Comparison of ENCODE assay signal across 10 cellular contexts in the genomic region with DNA sequence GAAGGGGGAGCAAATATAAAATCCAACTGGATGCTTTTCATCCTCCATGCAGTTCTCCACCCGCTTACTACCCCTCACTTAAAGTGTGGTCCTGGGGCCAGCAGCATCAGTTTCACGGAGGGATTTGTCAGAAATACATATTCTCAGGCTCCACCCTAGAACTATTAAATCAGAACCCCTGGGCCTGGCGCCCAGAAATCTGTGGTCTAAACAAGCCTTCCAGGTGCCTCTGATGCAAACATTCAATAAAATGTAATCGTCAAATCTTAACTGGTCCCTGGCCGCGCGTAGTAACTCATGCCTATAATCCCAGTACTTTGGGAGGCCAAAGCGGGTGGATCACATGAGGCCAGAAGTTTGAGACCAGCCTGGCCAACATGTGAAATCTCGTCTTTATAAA. TPM values are rescaled to one million over a fixed set of nuclear protein-coding genes. Genes with fewer than 3 reads are reported as not detected.
DNase-seq lines count a peak whose midpoint lies in the region; ATAC-seq and TF ChIP-seq lines count a peak whose summit lies in the region.
"Had no signal": no experiment of that assay in that cellular context is flagged by ENCODE, and none has a peak within 500 bp of the region (broad histone marks: within the 10 kb centered on the region; RNA-seq: fewer than 3 reads in every experiment).

No MANE protein-coding gene starts in this region.

- DNase-seq in activated CD4-positive, alpha-beta T cell treated with anti-CD3 and anti-CD28 coated beads for 36 hours, result no peak
- DNase-seq in activated CD4-positive, alpha-beta T cell treated with anti-CD3 and anti-CD28 coated beads for 48 hours, result no peak
- DNase-seq in stimulated activated naive B cell treated with anti-CD40 and anti-IgM and Interleukin-4, amounts not matched to agents 10 μg/mL and 1 μg/mL and 100 μg/mL, for 72 hours, result no peak
- DNase-seq in effector CD4-positive, alpha-beta T cell, result no peak
- DNase-seq in SHP77 (lab: John Stamatoyannopoulos, UW), result no peak
- DNase-seq: activated gamma-delta T cell, NCI-H2171 treated with DMSO at 0.1 percent for 48 hours had no signal

- no peak for TF ChIP-seq POLR2A in gastroesophageal sphincter (IDR thresholded peaks at IDR 0.05)

- H3K27ac ChIP-seq in gastroesophageal sphincter, result peak overlapping the region in 3 of 4 donors; percentile 54 to 69 (median 60)

- CTCF ChIA-PET in activated CD4-positive, alpha-beta T cell treated with anti-CD3 and anti-CD28 coated beads for 36 hours (lab: Charles Lee), result interaction anchor here (0.9 to 2.4 kb wide), 5 partner anchors 12 to 241 kb away, joined by 3 to 24 read pairs (median 3); no protein-coding TSS in a partner anchor

- peaks cover 51% of the 10 kb centered on the region for H3K4me1 Mint-ChIP-seq in activated CD4-positive, alpha-beta T cell treated with anti-CD3 and anti-CD28 coated beads for 36 hours
- peaks cover 45% of the 10 kb centered on the region for H3K4me1 Mint-ChIP-seq in activated T-helper 17 cell treated with anti-CD3 and anti-CD28 coated beads, Interleukin-2, amount 50 U/mL, for 72 hours
- peaks cover 31 to 57% of the 10 kb centered on the region in 2 donors for H3K4me1 Mint-ChIP-seq in stimulated activated naive B cell treated with anti-CD40 and anti-IgM and Interleukin-4, amounts not matched to agents 10 μg/mL and 1 μg/mL and 100 μg/mL, for 72 hours

- 83 to 94% methylated on average over 7 to 8 of the region's 9 CpGs for WGBS in gastroesophageal sphincter (ENCODE audit: low coverage in 1 of 2), 2 donors

- no peak for TF ChIP-seq CTCF in gastroesophageal sphincter (IDR thresholded peaks at IDR 0.05)

- no peak overlapping the region for H3K4me3 ChIP-seq in gastroesophageal sphincter

- no peak overlapping the region for H3K4me3 Mint-ChIP-seq in activated CD4-positive, alpha-beta T cell treated with anti-CD3 and anti-CD28 coated beads for 36 hours
- H3K4me3 Mint-ChIP-seq in activated T-helper 17 cell treated with anti-CD3 and anti-CD28 coated beads, Interleukin-2, amount 50 U/mL, for 72 hours, result peak overlapping the region; percentile 78
- H3K4me3 Mint-ChIP-seq in stimulated activated naive B cell treated with anti-CD40 and anti-IgM and Interleukin-4, amounts not matched to agents 10 μg/mL and 1 μg/mL and 100 μg/mL, for 72 hours, result peak overlapping the region; percentile 40 to 74

- peaks cover 16 to 40% (median 16%) of the 10 kb centered on the region in 3 donors for H3K4me1 ChIP-seq in gastroesophageal sphincter

- H3K36me3 ChIP-seq in gastroesophageal sphincter, result no peaks in the 10 kb centered on the region

- peaks cover 1% of the 10 kb centered on the region for H3K36me3 Mint-ChIP-seq in activated CD4-positive, alpha-beta T cell treated with anti-CD3 and anti-CD28 coated beads for 36 hours (ENCODE audit: low read depth)
- peaks cover 21% of the 10 kb centered on the region for H3K36me3 Mint-ChIP-seq in activated T-helper 17 cell treated with anti-CD3 and anti-CD28 coated beads, Interleukin-2, amount 50 U/mL, for 72 hours (ENCODE audit: low read depth)
- peaks cover 31 to 42% of the 10 kb centered on the region in 2 donors for H3K36me3 Mint-ChIP-seq in stimulated activated naive B cell treated with anti-CD40 and anti-IgM and Interleukin-4, amounts not matched to agents 10 μg/mL and 1 μg/mL and 100 μg/mL, for 72 hours

- no peaks in the 10 kb centered on the region for H3K9me3 ChIP-seq in gastroesophageal sphincter

- intact Hi-C loops in activated CD4-positive, alpha-beta T cell treated with anti-CD3 and anti-CD28 coated beads for 36 hours (cut with DNase I, micrococcal nuclease), result loop anchor here (1.0 to 5.0 kb wide), 11 partner anchors 11 to 381 kb away; a partner anchor contains a TSS

- H3K9me3 Mint-ChIP-seq in activated CD4-positive, alpha-beta T cell treated with anti-CD3 and anti-CD28 coated beads for 36 hours (ENCODE audit: low read depth), result no peaks in the 10 kb centered on the region
- H3K9me3 Mint-ChIP-seq in activated T-helper 17 cell treated with anti-CD3 and anti-CD28 coated beads, Interleukin-2, amount 50 U/mL, for 72 hours, result no peaks in the 10 kb centered on the region
- H3K9me3 Mint-ChIP-seq in stimulated activated naive B cell treated with anti-CD40 and anti-IgM and Interleukin-4, amounts not matched to agents 10 μg/mL and 1 μg/mL and 100 μg/mL, for 72 hours, result peaks cover 0 to 1% of the 10 kb centered on the region in 2 donors

- H3K27me3 ChIP-seq in gastroesophageal sphincter, result no peaks in the 10 kb centered on the region

- TF ChIP-seq EP300 in gastroesophageal sphincter (IDR thresholded peaks at IDR 0.05), result no peak

- H3K27me3 Mint-ChIP-seq in activated CD4-positive, alpha-beta T cell treated with anti-CD3 and anti-CD28 coated beads for 36 hours, result no peaks in the 10 kb centered on the region
- no peaks in the 10 kb centered on the region for H3K27me3 Mint-ChIP-seq in activated T-helper 17 cell treated with anti-CD3 and anti-CD28 coated beads, Interleukin-2, amount 50 U/mL, for 72 hours
- no peaks in the 10 kb centered on the region for H3K27me3 Mint-ChIP-seq in stimulated activated naive B cell treated with anti-CD40 and anti-IgM and Interleukin-4, amounts not matched to agents 10 μg/mL and 1 μg/mL and 100 μg/mL, for 72 hours

- POLR2A ChIA-PET in activated CD4-positive, alpha-beta T cell treated with anti-CD3 and anti-CD28 coated beads for 36 hours (lab: Charles Lee), result interaction anchor here (0.6 to 1.5 kb wide), 5 partner anchors 13 to 17 kb away, joined by 3 to 11 read pairs (median 4); no protein-coding TSS in a partner anchor

- no peak for ATAC-seq in activated CD4-positive, alpha-beta T cell treated with anti-CD3 and anti-CD28 coated beads for 36 hours
- no peak for ATAC-seq in activated T-helper 17 cell treated with anti-CD3 and anti-CD28 coated beads, Interleukin-2, amount 50 U/mL, for 72 hours (replicated peaks)
- ATAC-seq in gastroesophageal sphincter (no peak), GM19467 (IDR thresholded peaks at IDR 0.05; ENCODE audit: unreplicated experiment) (no peak)
- ATAC-seq in stimulated activated naive B cell treated with anti-CD40 and anti-IgM and Interleukin-4, amounts not matched to agents 10 μg/mL and 1 μg/mL and 100 μg/mL, for 72 hours (replicated peaks), result no peak

- peak overlapping the region; percentile 91 for H3K27ac Mint-ChIP-seq in activated CD4-positive, alpha-beta T cell treated with anti-CD3 and anti-CD28 coated beads for 36 hours
- H3K27ac Mint-ChIP-seq in activated T-helper 17 cell treated with anti-CD3 and anti-CD28 coated beads, Interleukin-2, amount 50 U/mL, for 72 hours, result peak overlapping the region; percentile 92
- H3K27ac Mint-ChIP-seq in stimulated activated naive B cell treated with anti-CD40 and anti-IgM and Interleukin-4, amounts not matched to agents 10 μg/mL and 1 μg/mL and 100 μg/mL, for 72 hours, result peak overlapping the region; percentile 70

RNA-seq across cellular contexts. Expression of a gene that starts 47.7 kb away (rescaled TPM):
- 10 to 100 TPM; 19.8 to 22.8 TPM for total RNA-seq in activated CD4-positive, alpha-beta T cell treated with anti-CD3 and anti-CD28 coated beads for 36 hours
- 100 to 1,000 TPM in 1 of 2 donors, 10 to 100 TPM in 1; 41.0 to 115 TPM for total RNA-seq in activated T-helper 17 cell treated with anti-CD3 and anti-CD28 coated beads, Interleukin-2, amount 50 U/mL, for 72 hours
- total RNA-seq in gastroesophageal sphincter, result 10 to 100 TPM; 38.7 to 78.3 (median 62.6) TPM
